In genomic region chr20:61430228-61430624, GRCh38 we compare ENCODE assay signal across 18 cellular contexts.
DNase-seq lines count a peak whose midpoint lies in the region; ATAC-seq lines count a peak whose summit lies in the region.
"Had no signal": no experiment of that assay in that cellular context is flagged by ENCODE, and none has a peak within 500 bp of the region (broad histone marks: within the 10 kb centered on the region; RNA-seq: fewer than 3 reads in every experiment).

No MANE protein-coding gene starts in this region.

- no peak overlapping the region for H2BK15ac ChIP-seq in neuronal stem cell (ENCODE audit: low read length)

- H3K18ac ChIP-seq in neuronal stem cell (ENCODE audit: low read length), result peak overlapping the region; percentile 2

- no peak overlapping the region for H3K9ac ChIP-seq in SK-N-MC (ENCODE audit: insufficient read length)
- H3K9ac ChIP-seq in neuronal stem cell (ENCODE audit: low read depth, low read length, poor library complexity), result no peak overlapping the region
- H3K9ac ChIP-seq: KMS-11 had no signal

- H3K23ac ChIP-seq in neuronal stem cell (ENCODE audit: low read depth, low read length, poor library complexity), result no peak overlapping the region

- H4K8ac ChIP-seq in neuronal stem cell (ENCODE audit: low read depth, low read length), result no peak overlapping the region

- H3K9me3 Mint-ChIP-seq in activated CD4-positive, alpha-beta T cell treated with anti-CD3 and anti-CD28 coated beads, Interleukin-2, amount 10 ng/mL, durations not matched to agents 24 days and 14 days, result no peaks in the 10 kb centered on the region
- H3K9me3 Mint-ChIP-seq: H9 had no signal

- no peak overlapping the region for H4K91ac ChIP-seq in neuronal stem cell (ENCODE audit: low read depth, low read length, poor library complexity)

- H3K27ac Mint-ChIP-seq in activated CD4-positive, alpha-beta T cell treated with anti-CD3 and anti-CD28 coated beads, Interleukin-2, amount 10 ng/mL, durations not matched to agents 24 days and 14 days, result no peak overlapping the region
- H3K27ac Mint-ChIP-seq: H9 had no signal

- H2BK5ac ChIP-seq in neuronal stem cell (ENCODE audit: low read length), result no peak overlapping the region

- no CpG with 5 or more reads among the region's 11 CpGs for WGBS in neuronal stem cell (ENCODE audit: extremely low coverage in 2 of 2, insufficient read length in 2 of 2, insufficient replicate concordance in 1 of 2), 2 donors

- no peak overlapping the region for H2AFZ ChIP-seq in neuronal stem cell (ENCODE audit: low read length)

- H3K4me3 ChIP-seq in SK-N-MC (peak overlapping the region; percentile 21; the same call in 1 of the 2 replicates), neuronal stem cell (ENCODE audit: low read length in 2 of 2) (no peak overlapping the region)
- H3K4me3 ChIP-seq: Peyer's patch had no signal

- no peaks in the 10 kb centered on the region for H3K4me1 Mint-ChIP-seq in activated CD4-positive, alpha-beta T cell treated with anti-CD3 and anti-CD28 coated beads, Interleukin-2, amount 10 ng/mL, durations not matched to agents 24 days and 14 days

- no peak overlapping the region for H3K14ac ChIP-seq in neuronal stem cell (ENCODE audit: low read length)

- intact Hi-C loops in activated CD4-positive, alpha-beta T cell treated with anti-CD3 and anti-CD28 coated beads, Interleukin-2, amount 10 ng/mL, durations not matched to agents 24 days and 14 days (cut with micrococcal nuclease), result no loop called here

- H3K79me1 ChIP-seq in neuronal stem cell (ENCODE audit: low read depth, low read length), result no peaks in the 10 kb centered on the region

- H3K4me1 ChIP-seq in neuronal stem cell (ENCODE audit: control insufficient read depth in 2 of 2, insufficient read depth in 1 of 2, low read depth in 1 of 2, low read length in 2 of 2), result peaks cover 16 to 22% of the 10 kb centered on the region in 2 donors
- H3K4me1 ChIP-seq: Peyer's patch had no signal

- no peak for ATAC-seq in GM21619 (IDR thresholded peaks at IDR 0.05; ENCODE audit: unreplicated experiment)

- no peak overlapping the region for H2BK12ac ChIP-seq in neuronal stem cell (ENCODE audit: low read length)

- H2BK120ac ChIP-seq in neuronal stem cell (ENCODE audit: low read depth, low read length), result no peak overlapping the region

- H3K9me3 ChIP-seq in SK-N-MC (ENCODE audit: low read depth, low read length) (no peaks in the 10 kb centered on the region), neuronal stem cell (replicated peaks in 1 of 2; ENCODE audit: control insufficient read depth in 2 of 2, insufficient read depth in 1 of 2, low read depth in 1 of 2, low read length in 2 of 2) (no peaks in the 10 kb centered on the region)
- H3K9me3 ChIP-seq: Peyer's patch had no signal

- H3K36me3 ChIP-seq in SK-N-MC (ENCODE audit: insufficient read depth, low read length) (no peaks in the 10 kb centered on the region), neuronal stem cell (replicated peaks in 1 of 2; ENCODE audit: control insufficient read depth in 2 of 2, insufficient read depth in 2 of 2, low read length in 2 of 2) (no peaks in the 10 kb centered on the region)
- H3K36me3 ChIP-seq: Peyer's patch had no signal

- no peak overlapping the region for H3K4me3 Mint-ChIP-seq in activated CD4-positive, alpha-beta T cell treated with anti-CD3 and anti-CD28 coated beads, Interleukin-2, amount 10 ng/mL, durations not matched to agents 24 days and 14 days
- H3K4me3 Mint-ChIP-seq: H9 had no signal

- no peak overlapping the region for H3K4me2 ChIP-seq in neuronal stem cell (ENCODE audit: insufficient read depth, low read length, poor library complexity, severe bottlenecking)
- H3K4me2 ChIP-seq: KMS-11 had no signal

- H2AK5ac ChIP-seq in neuronal stem cell (ENCODE audit: low read depth, low read length), result no peak overlapping the region

- no peaks in the 10 kb centered on the region for H3K27me3 Mint-ChIP-seq in activated CD4-positive, alpha-beta T cell treated with anti-CD3 and anti-CD28 coated beads, Interleukin-2, amount 10 ng/mL, durations not matched to agents 24 days and 14 days

- H3K4ac ChIP-seq in neuronal stem cell (ENCODE audit: low read length), result no peak overlapping the region

- peak; percentile 40 for DNase-seq in Daoy (ENCODE audit: low read depth)
- peak; percentile 65 for DNase-seq in NCI-H2227 (lab: John Stamatoyannopoulos, UW; ENCODE audit: unreplicated experiment)
- no peak for DNase-seq in SK-N-MC (ENCODE audit: low read depth, low spot score)
- DNase-seq in neuronal stem cell (ENCODE audit: low spot score), result no peak
- DNase-seq in T-helper 2 cell, result no peak
- no peak for DNase-seq in activated CD4-positive, alpha-beta T cell treated with anti-CD3 and anti-CD28 coated beads, Interleukin-2, amount 10 ng/mL, durations not matched to agents 24 days and 14 days
- DNase-seq: ACHN; DND-41; H9; NCI-H524 treated with DMSO at 0.1 percent for 48 hours; NK-92 treated with Interleukin-12 subunit alpha and Interleukin-12 subunit beta, amount 100 ng/mL, for 24 hours; Peyer's patch; Right ventricle myocardium superior; T-helper 1 cell had no signal

- H3K27ac ChIP-seq in SK-N-MC (no peak overlapping the region), neuronal stem cell (replicated peaks; ENCODE audit: low read length) (no peak overlapping the region)
- H3K27ac ChIP-seq: C4-2B, HL-60, KMS-11, Peyer's patch had no signal

- no peaks in the 10 kb centered on the region for H3K27me3 ChIP-seq in neuronal stem cell (ENCODE audit: control insufficient read depth in 3 of 3, insufficient read depth in 3 of 3, low read depth in 1 of 3, low read length in 3 of 3)
- H3K27me3 ChIP-seq: Peyer's patch had no signal

- H3K36me3 Mint-ChIP-seq in activated CD4-positive, alpha-beta T cell treated with anti-CD3 and anti-CD28 coated beads, Interleukin-2, amount 10 ng/mL, durations not matched to agents 24 days and 14 days (ENCODE audit: low read depth), result no peaks in the 10 kb centered on the region

Comparison
In these comparisons a context has a peak if more than half of its experiments do, and no peak if none do; other contexts are left out.
1. DNase-seq: peak in Daoy (single experiment) and NCI-H2227 (single experiment); none in SK-N-MC (single experiment), neuronal stem cell (single experiment), T-helper 2 cell (0 of 5) and activated CD4-positive, alpha-beta T cell treated with anti-CD3 and anti-CD28 coated beads, Interleukin-2, amount 10 ng/mL, durations not matched to agents 24 days and 14 days (single experiment).